Comparison of ENCODE assay signal across 13 cellular contexts in genomic region chr3:60931452-60931851, GRCh38.
"Had no signal": no experiment of that assay in that cellular context is flagged by ENCODE, and none has a peak within 500 bp of the region (broad histone marks: within the 10 kb centered on the region; RNA-seq: fewer than 3 reads in every experiment).

No MANE protein-coding gene starts in this region.

- H3K4me2 ChIP-seq: neural progenitor cell had no signal

- ATAC-seq: activated T-helper 17 cell treated with anti-CD3 and anti-CD28 coated beads, Interleukin-2, amount 50 U/mL, for 72 hours had no signal

- H3K27me3 ChIP-seq: neural progenitor cell, ovary, sigmoid colon, transverse colon had no signal

- H2AFZ ChIP-seq: neural progenitor cell had no signal

- H3K4me1 ChIP-seq: neural progenitor cell, sigmoid colon, transverse colon had no signal

- H3K9ac ChIP-seq: neural progenitor cell had no signal

- H3K9me3 ChIP-seq: ovary, sigmoid colon, transverse colon had no signal

- H3K36me3 ChIP-seq: neural progenitor cell, ovary, sigmoid colon, transverse colon had no signal

- H3K27ac ChIP-seq: neural progenitor cell, ovary, sigmoid colon, transverse colon had no signal

- DNase-seq: activated B cell treated with CpG ODN at 0.5 μM for 24 hours; activated CD4-positive, alpha-beta T cell treated with anti-CD3 and anti-CD28 coated beads, Interleukin-2, amount 10 ng/mL, durations not matched to agents 24 days and 14 days; activated naive CD4-positive, alpha-beta T cell treated with anti-CD3 and anti-CD28 coated beads, Interleukin-2, amount 50 U/mL, for 16 hours; caudate nucleus; hypothalamus; ovary; sigmoid colon; stimulated activated CD4-positive, alpha-beta T cell treated with anti-CD3 and anti-CD28 coated beads, Interleukin-2, amount 100 ng/mL, for 24 hours; stimulated activated naive CD4-positive, alpha-beta T cell; substantia nigra; transverse colon had no signal

- H3K4me3 ChIP-seq: neural progenitor cell, ovary, sigmoid colon, transverse colon had no signal
